In the genomic region with DNA sequence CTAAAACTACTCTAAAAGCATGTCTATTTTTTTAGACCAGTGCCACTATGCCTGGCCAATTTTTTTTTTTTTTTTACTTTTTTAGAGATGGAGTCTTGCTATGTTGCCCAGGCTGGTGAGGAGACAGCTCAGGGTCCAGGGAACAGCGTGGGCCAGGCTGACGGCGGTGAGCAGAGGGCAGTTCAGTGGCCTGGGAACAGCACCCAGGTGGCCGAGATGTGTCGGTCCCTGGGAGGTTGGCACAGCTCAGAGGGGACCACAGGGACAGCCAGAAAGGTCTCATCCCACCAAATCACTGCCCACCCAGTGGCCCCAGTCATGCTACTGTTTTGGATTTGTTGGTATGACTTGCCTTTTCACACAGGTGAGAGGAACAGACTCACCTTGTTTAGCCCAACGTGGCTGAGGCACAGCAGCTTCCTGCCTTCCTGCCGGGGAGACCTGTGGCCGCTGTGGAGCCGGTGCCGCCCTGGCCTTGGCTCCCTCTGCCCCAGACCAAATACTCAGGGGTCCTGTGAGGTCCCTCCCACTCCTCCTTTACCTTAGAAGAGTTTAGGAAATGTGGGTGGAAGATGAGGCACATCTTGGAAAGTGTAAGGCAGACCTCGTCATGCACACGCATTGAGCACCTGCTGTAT, we compare ENCODE assay signal across 29 cellular contexts.
"Had no signal": no experiment of that assay in that cellular context is flagged by ENCODE, and none has a peak within 500 bp of the region (broad histone marks: within the 10 kb centered on the region; RNA-seq: fewer than 3 reads in every experiment).

No MANE protein-coding gene starts in this region.

- H3K27ac Mint-ChIP-seq: activated CD4-positive, alpha-beta memory T cell treated with anti-CD3 and anti-CD28 coated beads for 36 hours; activated naive CD8-positive, alpha-beta T cell treated with anti-CD3 and anti-CD28 coated beads, Interleukin-2, amount 50 U/mL, for 24 hours; natural killer cell; stimulated activated naive CD8-positive, alpha-beta T cell treated with anti-CD3 and anti-CD28 coated beads, Interleukin-15, amount 100 ng/mL, for 72 hours; type B pancreatic cell had no signal

- H3K4me1 ChIP-seq: breast epithelium, right lobe of liver had no signal

- H3K36me3 ChIP-seq: breast epithelium, esophagus squamous epithelium, lower lobe of right lung, right lobe of liver, vagina had no signal

- H3K27me3 ChIP-seq: breast epithelium, left lung, right lobe of liver, vagina had no signal

- H3K9me3 Mint-ChIP-seq: activated CD4-positive, alpha-beta memory T cell treated with anti-CD3 and anti-CD28 coated beads for 36 hours; activated naive CD4-positive, alpha-beta T cell treated with anti-CD3 and anti-CD28 coated beads, Interleukin-2, amount 50 U/mL, for 24 hours; activated naive CD8-positive, alpha-beta T cell treated with anti-CD3 and anti-CD28 coated beads, Interleukin-2, amount 50 U/mL, for 24 hours; activated T-cell treated with anti-CD3 and anti-CD28 coated beads, Interleukin-2, amount 50 U/mL, for 4 hours; natural killer cell; stimulated activated naive CD8-positive, alpha-beta T cell treated with anti-CD3 and anti-CD28 coated beads, Interleukin-15, amount 100 ng/mL, for 72 hours; type B pancreatic cell had no signal

- H3K27ac ChIP-seq: breast epithelium, epithelial cell of prostate, esophagus squamous epithelium, left lung, lower lobe of right lung, right lobe of liver, skin epidermis, vagina, VCaP had no signal

- DNase-seq: activated CD4-positive, alpha-beta memory T cell treated with anti-CD3 and anti-CD28 coated beads for 36 hours; activated CD4-positive, alpha-beta T cell treated with anti-CD3 and anti-CD28 coated beads for 4 hours; activated gamma-delta T cell; activated naive CD8-positive, alpha-beta T cell treated with anti-CD3 and anti-CD28 coated beads, Interleukin-2, amount 50 U/mL, for 24 hours; activated T-cell treated with anti-CD3 and anti-CD28 coated beads, Interleukin-2, amount 50 U/mL, for 4 hours; amygdala; central memory CD4-positive, alpha-beta T cell; dermis blood vessel endothelial cell; effector CD4-positive, alpha-beta T cell; esophagus squamous epithelium; foreskin melanocyte; lower lobe of right lung; mesenchymal stem cell; natural killer cell; right lobe of liver; stimulated activated CD4-positive, alpha-beta T cell treated with anti-CD3 and anti-CD28 coated beads, Interleukin-12 subunit alpha, Interleukin-12 subunit beta, amount 100 ng/mL, for 4 hours; stimulated activated CD4-positive, alpha-beta T cell treated with anti-CD3 and anti-CD28 coated beads, Interleukin-4, amount 100 ng/mL, for 1 hour; stimulated activated naive CD8-positive, alpha-beta T cell treated with anti-CD3 and anti-CD28 coated beads, Interleukin-15, amount 100 ng/mL, for 72 hours; substantia nigra; T-helper 9 cell had no signal

- H3K4me3 ChIP-seq: breast epithelium, esophagus squamous epithelium, left lung, lower lobe of right lung, right lobe of liver, skin epidermis, vagina had no signal

- ATAC-seq: activated naive CD8-positive, alpha-beta T cell treated with anti-CD3 and anti-CD28 coated beads, Interleukin-2, amount 50 U/mL, for 24 hours; activated T-cell treated with anti-CD3 and anti-CD28 coated beads, Interleukin-2, amount 50 U/mL, for 4 hours; left lung; lower lobe of right lung; natural killer cell; right lobe of liver; stimulated activated naive CD8-positive, alpha-beta T cell treated with anti-CD3 and anti-CD28 coated beads, Interleukin-15, amount 100 ng/mL, for 72 hours had no signal

- H3K4me3 Mint-ChIP-seq: activated CD4-positive, alpha-beta memory T cell treated with anti-CD3 and anti-CD28 coated beads for 36 hours; activated naive CD4-positive, alpha-beta T cell treated with anti-CD3 and anti-CD28 coated beads, Interleukin-2, amount 50 U/mL, for 24 hours; activated naive CD8-positive, alpha-beta T cell treated with anti-CD3 and anti-CD28 coated beads, Interleukin-2, amount 50 U/mL, for 24 hours; activated T-cell treated with anti-CD3 and anti-CD28 coated beads, Interleukin-2, amount 50 U/mL, for 4 hours; natural killer cell; stimulated activated naive CD8-positive, alpha-beta T cell treated with anti-CD3 and anti-CD28 coated beads, Interleukin-15, amount 100 ng/mL, for 72 hours; type B pancreatic cell had no signal

- H3K27me3 Mint-ChIP-seq: activated naive CD4-positive, alpha-beta T cell treated with anti-CD3 and anti-CD28 coated beads, Interleukin-2, amount 50 U/mL, for 24 hours had no signal

- H3K36me3 Mint-ChIP-seq: activated CD4-positive, alpha-beta memory T cell treated with anti-CD3 and anti-CD28 coated beads for 36 hours; natural killer cell; type B pancreatic cell had no signal

- FAIRE-seq: TTC549 had no signal

- H3K9me3 ChIP-seq: breast epithelium, esophagus squamous epithelium, left lung, lower lobe of right lung, right lobe of liver, vagina had no signal
